In the genomic region with DNA sequence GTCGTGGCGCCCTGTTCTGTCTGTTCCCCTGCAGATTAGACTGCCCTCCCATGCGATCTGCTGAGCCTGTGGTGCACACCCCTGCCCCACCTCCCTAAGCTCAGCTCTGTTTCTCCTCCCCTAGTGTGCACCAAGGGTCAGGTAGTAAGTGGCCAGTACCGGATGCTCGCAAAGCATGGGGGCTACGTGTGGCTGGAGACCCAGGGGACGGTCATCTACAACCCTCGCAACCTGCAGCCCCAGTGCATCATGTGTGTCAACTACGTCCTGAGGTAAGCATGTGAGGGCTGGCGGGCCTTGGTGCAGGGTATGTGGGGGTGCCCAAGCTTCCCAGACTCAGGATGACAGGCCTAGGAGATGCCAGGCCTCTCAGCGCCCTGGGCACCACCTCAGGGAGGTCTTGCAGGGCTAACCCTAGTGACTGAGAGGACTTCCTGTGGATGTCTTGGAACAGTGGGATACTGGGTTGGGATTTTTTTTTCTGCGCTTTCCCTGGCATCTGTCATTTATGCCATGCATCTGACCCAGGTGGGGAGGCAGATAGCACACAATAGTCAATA, we compare ENCODE assay signal across 14 cellular contexts.
"Had no signal": no experiment of that assay in that cellular context is flagged by ENCODE, and none has a peak within 500 bp of the region (broad histone marks: within the 10 kb centered on the region; RNA-seq: fewer than 3 reads in every experiment).

No MANE protein-coding gene starts in this region.

- DNase-seq: effector memory CD8-positive, alpha-beta T cell; foreskin keratinocyte; left colon; mammary epithelial cell; naive thymus-derived CD4-positive, alpha-beta T cell; nephron progenitor cell; ovary; small intestine; stimulated activated CD4-positive, alpha-beta T cell treated with anti-CD3 and anti-CD28 coated beads, Interleukin-12 subunit alpha, Interleukin-12 subunit beta, amount 100 ng/mL, for 4 hours; stimulated activated naive CD8-positive, alpha-beta T cell treated with anti-CD3 and anti-CD28 coated beads, Interleukin-15, Interleukin-2, amounts not matched to agents 100 U/mL and 50 U/mL, for 24 hours; tibial artery had no signal

- H3K36me3 ChIP-seq: ovary had no signal

- H3K9me3 ChIP-seq: ovary, right atrium auricular region, suprapubic skin, tibial artery had no signal

- ATAC-seq: effector memory CD8-positive, alpha-beta T cell; foreskin keratinocyte; left colon; naive thymus-derived CD4-positive, alpha-beta T cell; stimulated activated naive CD8-positive, alpha-beta T cell treated with anti-CD3 and anti-CD28 coated beads, Interleukin-15, Interleukin-2, amounts not matched to agents 100 U/mL and 50 U/mL, for 24 hours had no signal

- H3K27me3 ChIP-seq: foreskin keratinocyte, hepatocyte, ovary, right atrium auricular region, suprapubic skin, tibial artery had no signal

- H3K4me3 ChIP-seq: hepatocyte, ovary, right atrium auricular region, suprapubic skin, tibial artery had no signal

- H3K27ac ChIP-seq: foreskin keratinocyte, hepatocyte, ovary, suprapubic skin had no signal

- H3K4me1 ChIP-seq: foreskin keratinocyte, suprapubic skin had no signal
